Comparison of ENCODE assay signal across 10 cellular contexts in genomic region chr21:38809170-38809878, GRCh38. TPM values are rescaled to one million over a fixed set of nuclear protein-coding genes. Genes with fewer than 3 reads are reported as not detected.
DNase-seq lines count a peak whose midpoint lies in the region; ATAC-seq and TF ChIP-seq lines count a peak whose summit lies in the region.
"Had no signal": no experiment of that assay in that cellular context is flagged by ENCODE, and none has a peak within 500 bp of the region (broad histone marks: within the 10 kb centered on the region; RNA-seq: fewer than 3 reads in every experiment).

No MANE protein-coding gene starts in this region.

- no peaks in the 10 kb centered on the region for H4K20me1 ChIP-seq in mammary epithelial cell (ENCODE audit: insufficient read depth, low read length)

- intact Hi-C loops in heart left ventricle (cut with DNase I): loop anchor here (2.0 to 10.0 kb wide), 18 partner anchors 75 to 318 kb away; no protein-coding TSS in a partner anchor
- intact Hi-C loops in Right ventricle myocardium inferior (cut with DNase I): loop anchor here (5.0 kb wide), 3 partner anchors 178 to 258 kb away; no protein-coding TSS in a partner anchor
- intact Hi-C loops in mammary epithelial cell (cut with micrococcal nuclease): loop anchor here (5.0 to 10.0 kb wide), 3 partner anchors 183 to 305 kb away; no protein-coding TSS in a partner anchor
- intact Hi-C loops in transverse colon (cut with DNase I; ENCODE audit: low total_unique reads): loop anchor here (5.0 to 10.0 kb wide), 2 partner anchors 77 to 295 kb away; no protein-coding TSS in a partner anchor

- H3K27me3 ChIP-seq in heart left ventricle (no peaks in the 10 kb centered on the region), mammary epithelial cell (ENCODE audit: insufficient read depth, low read length) (no peaks in the 10 kb centered on the region), lung (ENCODE audit: control insufficient read depth, insufficient read depth) (no peaks in the 10 kb centered on the region), transverse colon (no peaks in the 10 kb centered on the region)

- H3K4me1 ChIP-seq in heart left ventricle: peaks cover 0 to 75% (median 38%) of the 10 kb centered on the region in 12 donors
- H3K4me1 ChIP-seq in mammary epithelial cell (ENCODE audit: insufficient read depth, low read length): peaks cover 45% of the 10 kb centered on the region
- H3K4me1 ChIP-seq in lung (ENCODE audit: control insufficient read depth in 2 of 2, insufficient read depth in 2 of 2, low read length in 2 of 2): peaks cover 8 to 25% of the 10 kb centered on the region in 2 donors
- peaks cover 36 to 71% (median 64%) of the 10 kb centered on the region in 4 donors for H3K4me1 ChIP-seq in transverse colon

- H3K36me3 ChIP-seq in heart left ventricle: peaks cover 0 to 55% (median 48%) of the 10 kb centered on the region in 9 donors
- peaks cover 21% of the 10 kb centered on the region for H3K36me3 ChIP-seq in mammary epithelial cell (ENCODE audit: insufficient read depth, low read length)
- H3K36me3 ChIP-seq in lung (ENCODE audit: control insufficient read depth in 2 of 2, insufficient read depth in 2 of 2, low read length in 2 of 2): peaks cover 13 to 18% of the 10 kb centered on the region in 2 donors
- peaks cover 0 to 34% (median 5%) of the 10 kb centered on the region in 4 donors for H3K36me3 ChIP-seq in transverse colon

- ATAC-seq in heart left ventricle (peak in 1 of 4 donors; percentile 17), Right ventricle myocardium inferior (no peak), lung (ENCODE audit: insufficient read depth, low FRiP score) (no peak)

- peak overlapping the region in 10 of 12 donors; percentile 1 to 99 (median 94) for H3K4me3 ChIP-seq in heart left ventricle
- H3K4me3 ChIP-seq in mammary epithelial cell (replicated peaks in 1 of 3; ENCODE audit: insufficient read depth in 1 of 3, low read depth in 2 of 3, low read length in 3 of 3): peak overlapping the region in 1 of 3 experiments; percentile 29
- H3K4me3 ChIP-seq in lung: peak overlapping the region; percentile 37
- H3K4me3 ChIP-seq in transverse colon: peak overlapping the region in 3 of 4 donors; percentile 89 to 98 (median 95)

- H3K9me3 ChIP-seq in heart left ventricle (no peaks in the 10 kb centered on the region), mammary epithelial cell (replicated peaks; ENCODE audit: insufficient read depth, low read length) (no peaks in the 10 kb centered on the region), lung (ENCODE audit: control insufficient read depth in 2 of 2, insufficient read depth in 1 of 2, low read length in 1 of 2) (no peaks in the 10 kb centered on the region), transverse colon (no peaks in the 10 kb centered on the region)

- dilution Hi-C loops in mammary epithelial cell (cut with HindIII; ENCODE audit: low sequenced_read_pairs): loop anchor here (10.0 kb wide), 1 partner anchor 325 kb away; no protein-coding TSS in a partner anchor

- in situ Hi-C loops in mammary epithelial cell (cut with MboI; ENCODE audit: low sequenced_read_pairs in 2 of 2): loop anchor here in 1 of 2 donors (5.0 to 10.0 kb wide), 2 partner anchors 72 to 325 kb away; no protein-coding TSS in a partner anchor
- in situ Hi-C loops in transverse colon (cut with MboI; ENCODE audit: low pct_ligation_motif_present in 1 of 4, low pct_unique_long_range_greater_than_20kb in 1 of 4, low sequenced_read_pairs in 3 of 4): no loop called here

- H2AFZ ChIP-seq in mammary epithelial cell (ENCODE audit: low read depth, low read length): no peak overlapping the region

- TF ChIP-seq EP300 in transverse colon (IDR thresholded peaks at IDR 0.05; ENCODE audit: low read depth): no peak

- no peak overlapping the region for H3K9ac ChIP-seq in mammary epithelial cell (ENCODE audit: insufficient read depth, low read length)

- no peak for TF ChIP-seq POLR2A in heart left ventricle (IDR thresholded peaks at IDR 0.05)
- TF ChIP-seq POLR2A in transverse colon (IDR thresholded peaks at IDR 0.05): peak; percentile 37

- DNase-seq in heart left ventricle (no peak), Right ventricle myocardium inferior (ENCODE audit: missing footprints) (no peak), mammary epithelial cell (no peak), lung (ENCODE audit: low spot score) (no peak), transverse colon (peak; percentile 38), activated T-cell treated with anti-CD3 and anti-CD28 coated beads for 4 hours (no peak), iPS-NIHi7 (ENCODE audit: extremely low spot score) (no peak)
- no peak for DNase-seq in activated T-cell treated with anti-CD3 and anti-CD28 coated beads, Interleukin-2, amount 50 U/mL, for 48 hours
- DNase-seq: NCI-H1417 treated with DMSO at 0.1 percent for 48 hours, SW 1271 had no signal

- 50 to 57% (median 54%) methylated on average over 2 of the region's 2 CpGs for WGBS in heart left ventricle, 4 donors
- 20% methylated on average over 1 of the region's 2 CpGs for WGBS in mammary epithelial cell (ENCODE audit: low coverage, missing lambda C conversion rate)
- WGBS in lung, 2 donors: 40 to 46% methylated on average over 2 of the region's 2 CpGs
- WGBS in transverse colon (ENCODE audit: low coverage in 1 of 2), 2 donors: 28 to 33% methylated on average over 1 to 2 of the region's 2 CpGs

- H3K27ac ChIP-seq in heart left ventricle (peak overlapping the region; percentile 17 to 99 (median 96)), mammary epithelial cell (ENCODE audit: insufficient read depth, low read depth, low read length) (no peak overlapping the region), lung (ENCODE audit: low read depth in 1 of 2, low read length in 1 of 2) (peak overlapping the region; percentile 38 to 87), transverse colon (peak overlapping the region; percentile 94 to 99 (median 98))

- CTCF ChIA-PET in mammary epithelial cell (lab: Charles Lee; ENCODE audit: low non-redundant PET): no interaction called here

- peak overlapping the region; percentile 99 for H3K4me2 ChIP-seq in mammary epithelial cell (ENCODE audit: insufficient read depth, low read depth, low read length)

- peaks cover 67% of the 10 kb centered on the region for H3K79me2 ChIP-seq in mammary epithelial cell (ENCODE audit: insufficient read depth, low read length)

- BruUV-seq in mammary epithelial cell (replicated peaks; lab: Mats Ljungman, UMichigan): no TSS peak

- no peak for TF ChIP-seq CTCF in heart left ventricle (IDR thresholded peaks at IDR 0.05)
- no peak for TF ChIP-seq CTCF in mammary epithelial cell (conservative IDR thresholded peaks at IDR 0.05 in 1 of 2, IDR thresholded peaks at IDR 0.05 in 1 of 2; ENCODE audit: extremely low read depth in 1 of 2, insufficient read depth in 1 of 2, low read depth in 1 of 2, low read length in 2 of 2)
- no peak for TF ChIP-seq CTCF in lung (IDR thresholded peaks at IDR 0.05; ENCODE audit: control extremely low read depth, extremely low read depth)
- TF ChIP-seq CTCF in transverse colon (IDR thresholded peaks at IDR 0.05): no peak

RNA-seq across cellular contexts. Expression of gene ETS2, which starts 3.6 kb away (rescaled TPM):
- total RNA-seq in heart left ventricle (10 to 100 TPM; 27.9 to 92.7 (median 45.1) TPM), Right ventricle myocardium inferior (51.5 TPM), mammary epithelial cell (10 to 100 TPM; 60.3 to 62.3 TPM), lung (100 to 1,000 TPM; 149 to 186 TPM), transverse colon (100 to 1,000 TPM in 3 of 4 donors, 10 to 100 TPM in 1; 55.1 to 174 (median 127) TPM)
- polyA plus RNA-seq in heart left ventricle (10 to 100 TPM; 19.0 to 35.7 TPM), mammary epithelial cell (21.9 TPM), lung (100 to 1,000 TPM in 1 of 2 donors, 10 to 100 TPM in 1; 64.7 to 167 TPM)
- 27.6 TPM for polyA minus RNA-seq in mammary epithelial cell
